In the genomic region with DNA sequence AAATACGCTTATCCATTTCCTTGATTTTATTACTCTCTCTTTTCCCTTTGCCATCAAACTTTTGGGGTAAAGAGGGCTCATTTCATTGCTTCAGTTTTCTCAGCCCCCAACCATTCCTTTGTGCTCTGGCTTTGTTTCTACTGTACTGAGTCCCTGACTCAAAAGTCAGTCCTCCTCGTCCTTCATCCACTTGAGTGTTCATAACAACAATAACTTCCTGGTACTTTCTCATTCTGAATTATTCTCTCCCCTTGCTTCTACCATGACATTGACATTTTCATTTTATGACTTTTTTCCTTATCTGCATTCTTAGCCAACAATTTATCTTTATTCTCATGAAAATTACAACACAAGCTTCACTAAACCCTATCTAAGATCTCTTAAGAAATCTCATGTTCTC, we compare ENCODE assay signal across 16 cellular contexts. TPM values are rescaled to one million over a fixed set of nuclear protein-coding genes. Genes with fewer than 3 reads are reported as not detected.
"Had no signal": no experiment of that assay in that cellular context is flagged by ENCODE, and none has a peak within 500 bp of the region (broad histone marks: within the 10 kb centered on the region; RNA-seq: fewer than 3 reads in every experiment).

No MANE protein-coding gene starts in this region.

- H3K9me3 ChIP-seq: sigmoid colon had no signal

- H3K27me3 Mint-ChIP-seq: activated naive CD8-positive, alpha-beta T cell had no signal

- H3K4me3 Mint-ChIP-seq: activated naive CD8-positive, alpha-beta T cell; stimulated activated memory B cell treated with anti-CD40 and anti-IgM and Interleukin-4, amounts not matched to agents 10 μg/mL and 1 μg/mL and 100 μg/mL, for 72 hours had no signal

- H3K27me3 ChIP-seq: cardiac muscle cell, dorsolateral prefrontal cortex, sigmoid colon had no signal

- FAIRE-seq: TTC549 had no signal

- H3K27ac ChIP-seq: cardiac muscle cell, dorsolateral prefrontal cortex, parathyroid adenoma, sigmoid colon had no signal

- H3K4me1 ChIP-seq: parathyroid adenoma, sigmoid colon had no signal

- H3K27ac Mint-ChIP-seq: activated naive CD8-positive, alpha-beta T cell; stimulated activated memory B cell treated with anti-CD40 and anti-IgM and Interleukin-4, amounts not matched to agents 10 μg/mL and 1 μg/mL and 100 μg/mL, for 72 hours had no signal

- H3K4me3 ChIP-seq: cardiac muscle cell, dorsolateral prefrontal cortex, sigmoid colon had no signal

- H3K9me3 Mint-ChIP-seq: stimulated activated memory B cell treated with anti-CD40 and anti-IgM and Interleukin-4, amounts not matched to agents 10 μg/mL and 1 μg/mL and 100 μg/mL, for 72 hours had no signal

- H2AFZ ChIP-seq: parathyroid adenoma had no signal

- ATAC-seq: stimulated activated memory B cell treated with anti-CD40 and anti-IgM and Interleukin-4, amounts not matched to agents 10 μg/mL and 1 μg/mL and 100 μg/mL, for 72 hours had no signal

- H3K36me3 ChIP-seq: cardiac muscle cell, sigmoid colon had no signal

- H3K36me3 Mint-ChIP-seq: stimulated activated memory B cell treated with anti-CD40 and anti-IgM and Interleukin-4, amounts not matched to agents 10 μg/mL and 1 μg/mL and 100 μg/mL, for 72 hours had no signal

- H3K9ac ChIP-seq: parathyroid adenoma had no signal

- H3K79me2 ChIP-seq: parathyroid adenoma had no signal

- DNase-seq: activated CD4-positive, alpha-beta T cell treated with anti-CD3 and anti-CD28 coated beads, Interleukin-2, amount 50 U/mL, for 1 hour; activated CD8-positive, alpha-beta memory T cell treated with anti-CD3 and anti-CD28 coated beads for 24 hours; activated CD8-positive, alpha-beta memory T cell treated with anti-CD3 and anti-CD28 coated beads, Interleukin-2, amount 50 U/mL, for 48 hours; amniotic stem cell; dorsolateral prefrontal cortex; foreskin fibroblast; midbrain; sigmoid colon; stimulated activated CD4-positive, alpha-beta T cell treated with anti-CD3 and anti-CD28 coated beads, Interleukin-4, amount 100 ng/mL, for 24 hours; SW 1271 had no signal

RNA-seq across cellular contexts. Expression of a gene that starts 0.9 kb away (rescaled TPM):
- total RNA-seq: glomerular endothelial cell had no signal
